ENCODE assay signal across 8 cellular contexts in the genomic region with DNA sequence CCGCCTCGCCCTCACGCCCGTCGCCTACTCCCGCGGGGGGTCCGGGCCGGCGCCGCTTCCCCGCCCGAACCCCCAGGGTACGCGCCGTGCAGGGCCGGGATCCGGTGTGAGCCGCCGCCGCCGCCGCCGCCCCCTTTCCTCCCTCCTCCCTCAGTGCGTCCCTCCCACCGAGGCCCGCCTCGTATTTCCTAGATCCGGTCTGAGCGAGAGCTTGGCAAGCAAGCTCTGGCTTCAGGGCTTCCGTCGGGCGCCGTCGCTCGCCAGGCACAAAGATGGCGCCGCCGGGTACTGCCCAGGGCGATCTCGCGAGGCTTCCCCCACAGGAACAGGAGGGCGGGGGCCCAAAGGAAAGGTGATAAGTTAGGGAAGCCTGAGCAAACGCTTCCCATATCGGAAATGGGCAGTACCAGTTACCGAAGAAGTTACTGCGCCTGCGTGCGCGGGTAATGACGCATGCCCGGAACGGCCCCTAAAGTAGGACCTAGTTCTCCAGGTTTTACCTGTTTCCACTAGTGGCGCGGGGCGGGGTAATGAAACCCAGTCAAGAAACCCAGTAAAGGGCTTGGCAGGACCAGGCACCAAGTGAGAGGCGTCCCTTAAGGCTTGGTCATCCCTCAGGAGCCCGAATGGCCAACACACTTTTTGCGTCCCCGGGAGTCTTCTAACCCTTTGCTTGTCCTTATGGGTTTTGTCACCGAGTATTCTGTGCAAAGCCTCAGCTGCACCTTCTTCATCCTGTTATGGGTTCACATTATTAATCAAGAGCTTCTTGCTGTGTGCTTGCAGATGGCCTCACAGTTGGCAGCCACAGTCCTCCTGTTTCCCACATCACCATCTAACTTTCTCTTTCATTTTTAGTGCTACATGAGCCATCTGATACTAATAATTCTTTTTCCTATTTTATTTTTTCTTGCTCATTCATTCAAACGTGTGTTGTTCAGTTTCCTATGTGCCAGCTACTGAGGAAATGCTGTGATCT. TPM values are rescaled to one million over a fixed set of nuclear protein-coding genes. Genes with fewer than 3 reads are reported as not detected.
DNase-seq lines count a peak whose midpoint lies in the region; ATAC-seq and TF ChIP-seq lines count a peak whose summit lies in the region.

A gene with protein sequence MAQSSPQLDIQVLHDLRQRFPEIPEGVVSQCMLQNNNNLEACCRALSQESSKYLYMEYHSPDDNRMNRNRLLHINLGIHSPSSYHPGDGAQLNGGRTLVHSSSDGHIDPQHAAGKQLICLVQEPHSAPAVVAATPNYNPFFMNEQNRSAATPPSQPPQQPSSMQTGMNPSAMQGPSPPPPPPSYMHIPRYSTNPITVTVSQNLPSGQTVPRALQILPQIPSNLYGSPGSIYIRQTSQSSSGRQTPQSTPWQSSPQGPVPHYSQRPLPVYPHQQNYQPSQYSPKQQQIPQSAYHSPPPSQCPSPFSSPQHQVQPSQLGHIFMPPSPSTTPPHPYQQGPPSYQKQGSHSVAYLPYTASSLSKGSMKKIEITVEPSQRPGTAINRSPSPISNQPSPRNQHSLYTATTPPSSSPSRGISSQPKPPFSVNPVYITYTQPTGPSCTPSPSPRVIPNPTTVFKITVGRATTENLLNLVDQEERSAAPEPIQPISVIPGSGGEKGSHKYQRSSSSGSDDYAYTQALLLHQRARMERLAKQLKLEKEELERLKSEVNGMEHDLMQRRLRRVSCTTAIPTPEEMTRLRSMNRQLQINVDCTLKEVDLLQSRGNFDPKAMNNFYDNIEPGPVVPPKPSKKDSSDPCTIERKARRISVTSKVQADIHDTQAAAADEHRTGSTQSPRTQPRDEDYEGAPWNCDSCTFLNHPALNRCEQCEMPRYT (minus strand): TSS at position 108 of the 979 bp plus-strand sequence. CDS start 29,666 bp downstream, outside the sequence.

- intact Hi-C loops in activated CD4-positive, alpha-beta T cell treated with anti-CD3 and anti-CD28 coated beads, Interleukin-2, amount 10 ng/mL, durations not matched to agents 24 days and 14 days (cut with micrococcal nuclease), result loop anchor here (1.0 to 10.0 kb wide), 7 partner anchors 8 to 312 kb away; a partner anchor contains a TSS

- H3K36me3 Mint-ChIP-seq in activated CD4-positive, alpha-beta T cell treated with anti-CD3 and anti-CD28 coated beads, Interleukin-2, amount 10 ng/mL, durations not matched to agents 24 days and 14 days (ENCODE audit: low read depth), result peaks cover 13% of the 10 kb centered on the region

- peaks cover 18% of the 10 kb centered on the region for H3K4me1 Mint-ChIP-seq in activated CD4-positive, alpha-beta T cell treated with anti-CD3 and anti-CD28 coated beads, Interleukin-2, amount 10 ng/mL, durations not matched to agents 24 days and 14 days

- H3K27me3 ChIP-seq in BJ (ENCODE audit: control insufficient read depth, insufficient read depth, low read length) (no peaks in the 10 kb centered on the region), layer of hippocampus (ENCODE audit: control insufficient read depth, insufficient read depth, low read length) (no peaks in the 10 kb centered on the region)

- no peaks in the 10 kb centered on the region for H3K9me3 Mint-ChIP-seq in activated CD4-positive, alpha-beta T cell treated with anti-CD3 and anti-CD28 coated beads, Interleukin-2, amount 10 ng/mL, durations not matched to agents 24 days and 14 days

- TF ChIP-seq CTCF in BJ (IDR thresholded peaks at IDR 0.05; ENCODE audit: insufficient read depth, low read depth, low read length) (no peak), coronary artery (IDR thresholded peaks at IDR 0.05) (no peak)

- H3K4me3 ChIP-seq in BJ (ENCODE audit: low read depth, low read length), result peak within 1 kb of the TSS; percentile 68
- peak within 1 kb of the TSS; percentile 90 for H3K4me3 ChIP-seq in coronary artery

- CTCF ChIA-PET in BJ (lab: Yijun Ruan, JAX), result interaction anchor here (0.6 to 0.7 kb wide), 2 partner anchors 66 to 222 kb away, joined by 3 read pairs; no protein-coding TSS in a partner anchor

- H3K27me3 Mint-ChIP-seq in activated CD4-positive, alpha-beta T cell treated with anti-CD3 and anti-CD28 coated beads, Interleukin-2, amount 10 ng/mL, durations not matched to agents 24 days and 14 days, result peaks cover 2% of the 10 kb centered on the region

- peak within 1 kb of the TSS; percentile 70 to 87 for H3K27ac ChIP-seq in coronary artery
- H3K27ac ChIP-seq in layer of hippocampus (ENCODE audit: low read depth, low read length), result peak within 1 kb of the TSS; percentile 73

- H3K36me3 ChIP-seq in BJ (ENCODE audit: control insufficient read depth, insufficient read depth, low read length), result no peaks in the 10 kb centered on the region

- peak within 1 kb of the TSS; percentile 88 for H3K4me3 Mint-ChIP-seq in activated CD4-positive, alpha-beta T cell treated with anti-CD3 and anti-CD28 coated beads, Interleukin-2, amount 10 ng/mL, durations not matched to agents 24 days and 14 days

- H3K27ac Mint-ChIP-seq in activated CD4-positive, alpha-beta T cell treated with anti-CD3 and anti-CD28 coated beads, Interleukin-2, amount 10 ng/mL, durations not matched to agents 24 days and 14 days, result peak within 1 kb of the TSS; percentile 94

- POLR2A ChIA-PET in BJ (lab: Charles Lee), result interaction anchor here (0.5 kb wide), 1 partner anchor 369 kb away, joined by 4 read pairs; no protein-coding TSS in a partner anchor

- DNase-seq in BJ (ENCODE audit: low read depth) (peak; percentile 86), NCI-H526 treated with DMSO at 0.1 percent for 48 hours (lab: John Stamatoyannopoulos, UW) (peak; percentile 96), coronary artery (ENCODE audit: low spot score) (peak; percentile 96)
- peak; percentile 97 for DNase-seq in activated CD4-positive, alpha-beta T cell treated with anti-CD3 and anti-CD28 coated beads, Interleukin-2, amount 10 ng/mL, durations not matched to agents 24 days and 14 days
- DNase-seq in stimulated activated CD4-positive, alpha-beta T cell treated with anti-CD3 and anti-CD28 coated beads, Interleukin-1b, Interleukin-23, amount 100 ng/mL, for 4 hours (ENCODE audit: low read depth in 2 of 2), result peak; percentile 80 to 85

- ATAC-seq in GM19324 (IDR thresholded peaks at IDR 0.05; ENCODE audit: low FRiP score, unreplicated experiment) (peak; percentile 94), HG03469 (IDR thresholded peaks at IDR 0.05; ENCODE audit: unreplicated experiment) (peak; percentile 94)

RNA-seq across cellular contexts. Expression of the gene that starts here (rescaled TPM):
- 8.6 and 13.5 TPM in 2 replicates for polyA plus RNA-seq in BJ (2011; rRNA removed)
- polyA minus RNA-seq in BJ (2011; rRNA and poly(A)+ RNA removed), result 7.4 and 10.0 TPM in 2 replicates
- 21.9 and 23.7 TPM in 2 replicates for total RNA-seq in activated CD4-positive, alpha-beta T cell treated with anti-CD3 and anti-CD28 coated beads, Interleukin-2, amount 10 ng/mL, durations not matched to agents 24 days and 14 days

Comparison
In these comparisons a context has a peak if more than half of its experiments do, and no peak if none do; other contexts are left out.
1. Peak in every context shown above with its lines: DNase-seq, ATAC-seq, H3K4me3 ChIP-seq and H3K27ac ChIP-seq.